In genomic region chr1:7781923-7782495, GRCh38 we compare ENCODE assay signal across 12 cellular contexts. TPM values are rescaled to one million over a fixed set of nuclear protein-coding genes. Genes with fewer than 3 reads are reported as not detected.
A peak's percentile ranks its signal among the peaks of the same experiment; 100 is the strongest.
DNase-seq lines count a peak whose midpoint lies in the region; ATAC-seq, FAIRE-seq and TF ChIP-seq lines count a peak whose summit lies in the region.
"Had no signal": no experiment of that assay in that cellular context is flagged by ENCODE, and none has a peak within 500 bp of the region (broad histone marks: within the 10 kb centered on the region; RNA-seq: fewer than 3 reads in every experiment).

No MANE protein-coding gene starts in this region.

- no peaks in the 10 kb centered on the region for H3K27me3 ChIP-seq in Peyer's patch
- no peaks in the 10 kb centered on the region for H3K27me3 ChIP-seq in skeletal muscle tissue (ENCODE audit: control insufficient read depth in 3 of 3, insufficient read depth in 3 of 3, low read length in 3 of 3)
- no peaks in the 10 kb centered on the region for H3K27me3 ChIP-seq in foreskin keratinocyte
- H3K27me3 ChIP-seq: right lobe of liver had no signal

- TF ChIP-seq CTCF in Peyer's patch (IDR thresholded peaks at IDR 0.05) (no peak), foreskin keratinocyte (conservative IDR thresholded peaks at IDR 0.05) (no peak)

- H3K4me1 ChIP-seq in Peyer's patch: peaks cover 0 to 26% (median 6%) of the 10 kb centered on the region in 4 donors
- peaks cover 12 to 29% (median 20%) of the 10 kb centered on the region in 3 donors for H3K4me1 ChIP-seq in skeletal muscle tissue (ENCODE audit: control insufficient read depth in 3 of 3, insufficient read depth in 3 of 3, low read length in 3 of 3)
- no peaks in the 10 kb centered on the region for H3K4me1 ChIP-seq in foreskin keratinocyte

- FAIRE-seq in GM12891 (lab: Jason Lieb, UNC): peak; percentile 87

- H3K4me3 ChIP-seq in Peyer's patch (peak overlapping the region in 1 of 4 donors; percentile 69), skeletal muscle tissue (ENCODE audit: low read length in 3 of 3) (no peak overlapping the region)

- H3K9ac ChIP-seq in skeletal muscle tissue (ENCODE audit: low read depth in 1 of 3, low read length in 3 of 3): no peak overlapping the region

- intact Hi-C loops in dendritic cell treated with granulocyte-macrophage colony-stimulating factor and Interleukin-4, amounts not matched to agents 40 ng/mL and 50 ng/mL, for 4 days (cut with micrococcal nuclease): loop anchor here (5.0 kb wide), 1 partner anchor 180 kb away; the partner anchor contains the start of gene PARK7

- TF ChIP-seq POLR2A in GM12891 (IDR thresholded peaks at IDR 0.05; ENCODE audit: low read depth, low read length) (0 out of 2 replicates have a peak, but pooled peaks have one; percentile 11), Peyer's patch (IDR thresholded peaks at IDR 0.05) (peak in 1 of 2 donors; percentile 41)

- H3K27me3 Mint-ChIP-seq in dendritic cell treated with granulocyte-macrophage colony-stimulating factor and Interleukin-4, amounts not matched to agents 40 ng/mL and 50 ng/mL, for 4 days: no peaks in the 10 kb centered on the region

- H3K36me3 Mint-ChIP-seq in dendritic cell treated with granulocyte-macrophage colony-stimulating factor and Interleukin-4, amounts not matched to agents 40 ng/mL and 50 ng/mL, for 4 days (ENCODE audit: low read depth): peaks cover 70% of the 10 kb centered on the region

- peak; percentile 14 for DNase-seq in GM12891 (ENCODE audit: insufficient read length, low spot score)
- peak; percentile 25 to 78 (median 72) for DNase-seq in Peyer's patch
- no peak for DNase-seq in stimulated activated CD4-positive, alpha-beta T cell treated with anti-CD3 and anti-CD28 coated beads, Interleukin-15, amount 100 ng/mL, for 24 hours
- DNase-seq in foreskin keratinocyte: no peak
- DNase-seq in amygdala (lab: John Stamatoyannopoulos, UW): no peak
- DNase-seq: EL, left ventricle myocardium superior, NCI-H2171 had no signal

- H3K4me3 Mint-ChIP-seq in dendritic cell treated with granulocyte-macrophage colony-stimulating factor and Interleukin-4, amounts not matched to agents 40 ng/mL and 50 ng/mL, for 4 days: no peak overlapping the region

- H3K27ac ChIP-seq in Peyer's patch: peak overlapping the region in 3 of 4 donors; percentile 82 to 95 (median 91)
- peak overlapping the region; percentile 90 for H3K27ac ChIP-seq in skeletal muscle tissue (ENCODE audit: low read depth, low read length)
- H3K27ac ChIP-seq in foreskin keratinocyte: no peak overlapping the region

- no peaks in the 10 kb centered on the region for H3K9me3 ChIP-seq in Peyer's patch
- H3K9me3 ChIP-seq in skeletal muscle tissue (ENCODE audit: control insufficient read depth in 3 of 3, low read length in 3 of 3): no peaks in the 10 kb centered on the region
- H3K9me3 ChIP-seq: right lobe of liver had no signal

- ATAC-seq in foreskin keratinocyte: no peak
- ATAC-seq: left ventricle myocardium superior, right lobe of liver, SK-N-SH treated with all-trans-retinoic acid at 6 μM for 48 hours had no signal

- H3K27ac Mint-ChIP-seq in dendritic cell treated with granulocyte-macrophage colony-stimulating factor and Interleukin-4, amounts not matched to agents 40 ng/mL and 50 ng/mL, for 4 days: peak overlapping the region; percentile 83

- no peaks in the 10 kb centered on the region for H3K9me3 Mint-ChIP-seq in dendritic cell treated with granulocyte-macrophage colony-stimulating factor and Interleukin-4, amounts not matched to agents 40 ng/mL and 50 ng/mL, for 4 days

- peaks cover 54% of the 10 kb centered on the region for H3K4me1 Mint-ChIP-seq in dendritic cell treated with granulocyte-macrophage colony-stimulating factor and Interleukin-4, amounts not matched to agents 40 ng/mL and 50 ng/mL, for 4 days (ENCODE audit: low read depth)

- peaks cover 0 to 37% (median 0%) of the 10 kb centered on the region in 3 donors for H3K36me3 ChIP-seq in Peyer's patch
- peaks cover 24 to 52% (median 45%) of the 10 kb centered on the region in 3 donors for H3K36me3 ChIP-seq in skeletal muscle tissue (ENCODE audit: control insufficient read depth in 3 of 3, insufficient read depth in 3 of 3, low read length in 3 of 3)

TF ChIP-seq in GM12891, 5 proteins besides CTCF, POLR2A, EP300 and RAD21:
- TF ChIP-seq POLR2AphosphoS5 (IDR thresholded peaks at IDR 0.05; ENCODE audit: low read depth, low read length) (0 out of 2 replicates have a peak, but pooled peaks have one; percentile 15), TAF1 (IDR thresholded peaks at IDR 0.05; ENCODE audit: low read depth, low read length) (no peak), PAX5 (IDR thresholded peaks at IDR 0.05; ENCODE audit: insufficient read depth, low read length, severe bottlenecking) (no peak), SPI1 (IDR thresholded peaks at IDR 0.05; ENCODE audit: low read depth, low read length) (no peak)

RNA-seq across cellular contexts. Expression of gene PER3, which starts 2.1 kb away (rescaled TPM):
- polyA plus RNA-seq in GM12891 (2012; ENCODE audit: low read depth, missing spikeins): 3.1 TPM
- total RNA-seq in Peyer's patch (10 to 100 TPM in 3 of 4 donors, 1 to 10 TPM in 1; 10.0 to 24.0 (median 18.5) TPM), skeletal muscle tissue (11.5 TPM), foreskin keratinocyte (6.9 and 9.9 TPM in 2 replicates)
- 1.2 and 2.5 TPM in 2 replicates for polyA plus RNA-seq in foreskin keratinocyte

RNA-seq across cellular contexts. Expression of gene VAMP3, which starts 10.9 kb away (rescaled TPM):
- polyA plus RNA-seq in GM12891 (2012; ENCODE audit: low read depth, missing spikeins): 8.1 TPM
- total RNA-seq in Peyer's patch (10 to 100 TPM; 48.0 to 69.0 (median 66.1) TPM), skeletal muscle tissue (47.0 TPM), foreskin keratinocyte (119 and 125 TPM in 2 replicates)
- polyA plus RNA-seq in foreskin keratinocyte: 87.3 and 89.3 TPM in 2 replicates

Comparison
In these comparisons a context has a peak if more than half of its experiments do, and no peak if none do; other contexts are left out.
1. DNase-seq: peak in GM12891 (single experiment) and Peyer's patch (3 of 3); none in stimulated activated CD4-positive, alpha-beta T cell treated with anti-CD3 and anti-CD28 coated beads, Interleukin-15, amount 100 ng/mL, for 24 hours (single experiment), foreskin keratinocyte (0 of 2) and amygdala (0 of 56).